20 cellular contexts compared by ENCODE assay signal in the genomic region with DNA sequence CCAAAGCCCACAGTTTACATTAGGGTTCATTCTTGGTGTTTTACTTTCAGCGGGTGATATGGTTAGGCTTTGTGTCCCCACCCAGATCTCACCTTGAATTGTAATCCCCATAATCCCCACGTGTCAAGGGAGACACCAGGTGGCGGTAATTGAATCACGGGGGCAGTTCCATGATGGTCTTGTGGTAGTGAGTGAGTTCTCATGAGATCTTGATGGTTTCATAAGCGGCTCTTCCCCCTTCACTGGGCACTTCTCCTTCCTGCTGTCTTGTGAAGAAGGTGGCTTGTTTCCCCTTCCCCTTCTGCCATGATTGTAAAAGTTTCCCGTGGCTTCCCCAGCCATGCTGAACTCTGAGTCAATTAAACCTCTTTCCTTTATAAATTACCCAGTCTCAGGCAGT. TPM values are rescaled to one million over a fixed set of nuclear protein-coding genes. Genes with fewer than 3 reads are reported as not detected.
DNase-seq lines count a peak whose midpoint lies in the region; ATAC-seq and TF ChIP-seq lines count a peak whose summit lies in the region.
"Had no signal": no experiment of that assay in that cellular context is flagged by ENCODE, and none has a peak within 500 bp of the region (broad histone marks: within the 10 kb centered on the region; RNA-seq: fewer than 3 reads in every experiment).

No MANE protein-coding gene starts in this region.

- no peak overlapping the region for H3K4me3 Mint-ChIP-seq in MCF 10A (ENCODE audit: unreplicated experiment)
- H3K4me3 Mint-ChIP-seq in endodermal cell: no peak overlapping the region
- H3K4me3 Mint-ChIP-seq: CD4-positive, CD25-positive, alpha-beta regulatory T cell; T-helper 1 cell treated with Interleukin-12 subunit alpha and Interleukin-12 subunit beta and Interleukin-4 antibody, amounts not matched to agents 30 μg/mL and 1 μg/mL, for 36 hours had no signal

- H2AFZ ChIP-seq in mammary epithelial cell (ENCODE audit: low read depth, low read length): no peak overlapping the region

- H3K27me3 ChIP-seq in mammary epithelial cell (ENCODE audit: insufficient read depth, low read length) (no peaks in the 10 kb centered on the region), endodermal cell (ENCODE audit: control insufficient read depth, insufficient read depth, low read length, poor library complexity, severe bottlenecking) (no peaks in the 10 kb centered on the region), upper lobe of right lung (peaks cover 5% of the 10 kb centered on the region), SJCRH30 (no peaks in the 10 kb centered on the region)

- no peaks in the 10 kb centered on the region for H3K4me1 ChIP-seq in mammary epithelial cell (ENCODE audit: insufficient read depth, low read length)
- no peaks in the 10 kb centered on the region for H3K4me1 ChIP-seq in endodermal cell (ENCODE audit: control insufficient read depth, insufficient read depth, low read length)
- H3K4me1 ChIP-seq in upper lobe of right lung: peaks cover under 1% of the 10 kb centered on the region
- H3K4me1 ChIP-seq in SJCRH30: no peaks in the 10 kb centered on the region

- in situ Hi-C loops in mammary epithelial cell (cut with MboI; ENCODE audit: low sequenced_read_pairs in 2 of 2): no loop called here
- in situ Hi-C loops in ACHN (cut with HindIII; ENCODE audit: low pct_ligation_motif_present, low pct_unique_long_range_greater_than_20kb, low sequenced_read_pairs): no loop called here

- POLR2A ChIA-PET in MCF 10A (lab: Yijun Ruan, JAX): no interaction called here

- TF ChIP-seq CTCF in mammary epithelial cell (conservative IDR thresholded peaks at IDR 0.05 in 1 of 2, IDR thresholded peaks at IDR 0.05 in 1 of 2; ENCODE audit: extremely low read depth in 1 of 2, insufficient read depth in 1 of 2, low read depth in 1 of 2, low read length in 2 of 2): peak in 1 of 2 donors; percentile 36
- no peak for TF ChIP-seq CTCF in MCF 10A (IDR thresholded peaks at IDR 0.05; ENCODE audit: unreplicated experiment)
- peak; percentile 11 for TF ChIP-seq CTCF in endodermal cell (conservative IDR thresholded peaks at IDR 0.05)
- no peak for TF ChIP-seq CTCF in upper lobe of right lung (IDR thresholded peaks at IDR 0.05)

- H3K4me2 ChIP-seq in mammary epithelial cell (ENCODE audit: insufficient read depth, low read depth, low read length): no peak overlapping the region

- no peaks in the 10 kb centered on the region for H3K9me3 ChIP-seq in mammary epithelial cell (replicated peaks; ENCODE audit: insufficient read depth, low read length)
- H3K9me3 ChIP-seq in endodermal cell (ENCODE audit: control insufficient read depth, low read length): no peaks in the 10 kb centered on the region
- H3K9me3 ChIP-seq in upper lobe of right lung: no peaks in the 10 kb centered on the region
- H3K9me3 ChIP-seq in SJCRH30 (replicated peaks): no peaks in the 10 kb centered on the region

- 48% methylated on average over 6 of the region's 6 CpGs for WGBS in mammary epithelial cell (ENCODE audit: low coverage, missing lambda C conversion rate)
- WGBS in endodermal cell (ENCODE audit: insufficient coverage in 1 of 2, insufficient read length in 1 of 2), 2 experiments: 72% methylated on average over 6 of the region's 6 CpGs; no CpG with 5 or more reads in 1 of the 2 experiments

- dilution Hi-C loops in mammary epithelial cell (cut with HindIII; ENCODE audit: low sequenced_read_pairs): no loop called here

- peak; percentile 64 for ATAC-seq in upper lobe of right lung
- ATAC-seq: SK-N-SH treated with all-trans-retinoic acid at 6 μM for 48 hours had no signal

- DNase-seq in mammary epithelial cell (peak; percentile 23), MCF 10A (ENCODE audit: unreplicated experiment) (no peak), MV-4-11 (lab: John Stamatoyannopoulos, UW) (peak; percentile 59), endodermal cell (no peak), upper lobe of right lung (no peak), ACHN (no peak), SJCRH30 (no peak), HuH-7 (ENCODE audit: low spot score) (no peak)
- DNase-seq: AML-193; Calu3; CD4-positive, CD25-positive, alpha-beta regulatory T cell; DMS53; H7; NCI-H1092 treated with DMSO at 0.1 percent for 48 hours; NCI-H1694; NCI-H345; NCI-H526; SHP77 had no signal

- H3K36me3 Mint-ChIP-seq in MCF 10A (ENCODE audit: insufficient read depth, unreplicated experiment): no peaks in the 10 kb centered on the region
- no peaks in the 10 kb centered on the region for H3K36me3 Mint-ChIP-seq in endodermal cell (ENCODE audit: low read depth)
- H3K36me3 Mint-ChIP-seq: CD4-positive, CD25-positive, alpha-beta regulatory T cell had no signal

- H3K36me3 ChIP-seq in mammary epithelial cell (ENCODE audit: insufficient read depth, low read length) (no peaks in the 10 kb centered on the region), endodermal cell (ENCODE audit: control insufficient read depth, insufficient read depth, low read length) (no peaks in the 10 kb centered on the region), upper lobe of right lung (no peaks in the 10 kb centered on the region), SJCRH30 (no peaks in the 10 kb centered on the region)

- BruUV-seq in mammary epithelial cell (replicated peaks; lab: Mats Ljungman, UMichigan): no TSS peak
- no TSS peak for BruUV-seq in MCF 10A (replicated peaks; lab: Mats Ljungman, UMichigan)

- intact Hi-C loops in mammary epithelial cell (cut with micrococcal nuclease) (loop anchor here (1.0 kb wide), 1 partner anchor 61 kb away; no protein-coding TSS in a partner anchor), MCF 10A (cut with micrococcal nuclease) (no loop called here), upper lobe of right lung (cut with DNase I) (no loop called here)

- no peak overlapping the region for H3K27ac ChIP-seq in mammary epithelial cell (ENCODE audit: insufficient read depth, low read depth, low read length)
- no peak overlapping the region for H3K27ac ChIP-seq in endodermal cell (ENCODE audit: low read depth, low read length)
- H3K27ac ChIP-seq in upper lobe of right lung: no peak overlapping the region
- H3K27ac ChIP-seq in SJCRH30: no peak overlapping the region

- no peaks in the 10 kb centered on the region for H3K79me2 ChIP-seq in mammary epithelial cell (ENCODE audit: insufficient read depth, low read length)

- H3K9ac ChIP-seq in mammary epithelial cell (ENCODE audit: insufficient read depth, low read length): no peak overlapping the region
- no peak overlapping the region for H3K9ac ChIP-seq in endodermal cell (ENCODE audit: extremely low read depth, low read length, poor library complexity, severe bottlenecking)

- CTCF ChIA-PET in mammary epithelial cell (lab: Charles Lee; ENCODE audit: low non-redundant PET): no interaction called here
- CTCF ChIA-PET in MCF 10A (lab: Yijun Ruan, JAX): no interaction called here

- peaks cover 3% of the 10 kb centered on the region for H3K4me1 Mint-ChIP-seq in MCF 10A (ENCODE audit: insufficient read depth, unreplicated experiment)
- no peaks in the 10 kb centered on the region for H3K4me1 Mint-ChIP-seq in endodermal cell

- no peaks in the 10 kb centered on the region for H4K20me1 ChIP-seq in mammary epithelial cell (ENCODE audit: insufficient read depth, low read length)

- H3K27ac Mint-ChIP-seq in MCF 10A (ENCODE audit: low read depth, unreplicated experiment) (no peak overlapping the region), endodermal cell (no peak overlapping the region)
- H3K27ac Mint-ChIP-seq: CD4-positive, CD25-positive, alpha-beta regulatory T cell; T-helper 1 cell treated with Interleukin-12 subunit alpha and Interleukin-12 subunit beta and Interleukin-4 antibody, amounts not matched to agents 30 μg/mL and 1 μg/mL, for 36 hours had no signal

- H3K4me3 ChIP-seq in mammary epithelial cell (replicated peaks in 1 of 3; ENCODE audit: insufficient read depth in 1 of 3, low read depth in 2 of 3, low read length in 3 of 3): no peak overlapping the region
- H3K4me3 ChIP-seq in endodermal cell (ENCODE audit: low read length): no peak overlapping the region
- no peak overlapping the region for H3K4me3 ChIP-seq in upper lobe of right lung
- H3K4me3 ChIP-seq in SJCRH30: no peak overlapping the region

- H3K27me3 Mint-ChIP-seq in MCF 10A (ENCODE audit: insufficient read depth, unreplicated experiment): peaks cover 15% of the 10 kb centered on the region
- H3K27me3 Mint-ChIP-seq in endodermal cell (ENCODE audit: insufficient read depth): peaks cover 47% of the 10 kb centered on the region

- H3K9me3 Mint-ChIP-seq in MCF 10A (ENCODE audit: unreplicated experiment) (no peaks in the 10 kb centered on the region), endodermal cell (no peaks in the 10 kb centered on the region)

RNA-seq across cellular contexts. Expression of a gene that starts 12.0 kb away (rescaled TPM):
- total RNA-seq in mammary epithelial cell: not detected
- polyA plus RNA-seq in mammary epithelial cell: 0.08 TPM
- polyA minus RNA-seq in mammary epithelial cell: not detected
- not detected in 2 replicates for total RNA-seq in MCF 10A (2022)
- total RNA-seq in endodermal cell: under 1 TPM in 1 of 2 donors, not detected in 1; 0.11 TPM
- polyA plus RNA-seq in endodermal cell (2013, experiment 1 of 2): not detected
- polyA plus RNA-seq in endodermal cell (2013, experiment 2 of 2): not detected
- total RNA-seq in upper lobe of right lung: 12.5 TPM
- total RNA-seq in SJCRH30 (2014; rRNA removed; shearing (Covaris generic)): not detected in 2 replicates
- total RNA-seq: Calu3; CD4-positive, CD25-positive, alpha-beta regulatory T cell; H7 had no signal
- polyA plus RNA-seq: CD4-positive, CD25-positive, alpha-beta regulatory T cell had no signal

RNA-seq across cellular contexts. Expression of a gene that starts 21.3 kb away (rescaled TPM):
- under 1 TPM; under 0.01 to 0.31 TPM for total RNA-seq in mammary epithelial cell
- 1.2 TPM for polyA plus RNA-seq in mammary epithelial cell
- 19.9 TPM for polyA minus RNA-seq in mammary epithelial cell
- total RNA-seq in MCF 10A (2022): 6.2 and 8.6 TPM in 2 replicates
- total RNA-seq in endodermal cell: not detected
- not detected for polyA plus RNA-seq in endodermal cell (2013, experiment 1 of 2)
- polyA plus RNA-seq in endodermal cell (2013, experiment 2 of 2): not detected
- 53.3 TPM for total RNA-seq in upper lobe of right lung
- not detected in 2 replicates for total RNA-seq in SJCRH30 (2014; rRNA removed; shearing (Covaris generic))
- total RNA-seq: Calu3; CD4-positive, CD25-positive, alpha-beta regulatory T cell; H7 had no signal

RNA-seq across cellular contexts. Expression of a gene that starts 22.0 kb away (rescaled TPM):
- total RNA-seq in mammary epithelial cell (not detected), MCF 10A (2022) (not detected in 2 replicates), endodermal cell (not detected), upper lobe of right lung (41.0 TPM)
- polyA plus RNA-seq in mammary epithelial cell: not detected
- not detected for polyA minus RNA-seq in mammary epithelial cell
- polyA plus RNA-seq in endodermal cell (2013, experiment 1 of 2): not detected
- polyA plus RNA-seq in endodermal cell (2013, experiment 2 of 2): not detected
- total RNA-seq in SJCRH30 (2014; rRNA removed; shearing (Covaris generic)): not detected in 2 replicates
- total RNA-seq: Calu3; CD4-positive, CD25-positive, alpha-beta regulatory T cell; H7 had no signal
- polyA plus RNA-seq: CD4-positive, CD25-positive, alpha-beta regulatory T cell had no signal

RNA-seq across cellular contexts. Expression of a gene that starts 49.2 kb away (rescaled TPM):
- under 1 TPM in 1 of 2 donors, not detected in 1; 0.82 TPM for total RNA-seq in mammary epithelial cell
- 0.05 TPM for polyA plus RNA-seq in mammary epithelial cell
- not detected for polyA minus RNA-seq in mammary epithelial cell
- 0.34 and 0.42 TPM in 2 replicates for total RNA-seq in MCF 10A (2022)
- total RNA-seq in endodermal cell: under 1 TPM in 1 of 2 donors, not detected in 1; 0.22 TPM
- polyA plus RNA-seq in endodermal cell (2013, experiment 1 of 2): 0.78 TPM
- 1.0 TPM for polyA plus RNA-seq in endodermal cell (2013, experiment 2 of 2)
- total RNA-seq in upper lobe of right lung: 3.7 TPM
- 0.23 TPM in 1 of 2 replicates, not detected in the other for total RNA-seq in SJCRH30 (2014; rRNA removed; shearing (Covaris generic))
- total RNA-seq: Calu3, H7 had no signal
- polyA plus RNA-seq: CD4-positive, CD25-positive, alpha-beta regulatory T cell had no signal

Comparison
In these comparisons a context has a peak if more than half of its experiments do, and no peak if none do; other contexts are left out.
1. DNase-seq: peak in mammary epithelial cell (single experiment) and MV-4-11 (single experiment); none in MCF 10A (single experiment), endodermal cell (single experiment), upper lobe of right lung (single experiment), ACHN (single experiment), SJCRH30 (0 of 2) and HuH-7 (single experiment).
2. RNA of a gene that starts 12.0 kb away (total RNA-seq): 12.5 TPM in upper lobe of right lung (single experiment); 0.11 TPM in endodermal cell, not detected in mammary epithelial cell, not detected in MCF 10A and not detected in SJCRH30; every median in the first group is over 10 times any median in the second.
3. RNA of a gene that starts 22.0 kb away (total RNA-seq): 41.0 TPM in upper lobe of right lung (single experiment); not detected in mammary epithelial cell, not detected in MCF 10A, not detected in endodermal cell and not detected in SJCRH30; every median in the first group is over 10 times any median in the second.